ENCODE assay signal across 1 cellular context in the genomic region with DNA sequence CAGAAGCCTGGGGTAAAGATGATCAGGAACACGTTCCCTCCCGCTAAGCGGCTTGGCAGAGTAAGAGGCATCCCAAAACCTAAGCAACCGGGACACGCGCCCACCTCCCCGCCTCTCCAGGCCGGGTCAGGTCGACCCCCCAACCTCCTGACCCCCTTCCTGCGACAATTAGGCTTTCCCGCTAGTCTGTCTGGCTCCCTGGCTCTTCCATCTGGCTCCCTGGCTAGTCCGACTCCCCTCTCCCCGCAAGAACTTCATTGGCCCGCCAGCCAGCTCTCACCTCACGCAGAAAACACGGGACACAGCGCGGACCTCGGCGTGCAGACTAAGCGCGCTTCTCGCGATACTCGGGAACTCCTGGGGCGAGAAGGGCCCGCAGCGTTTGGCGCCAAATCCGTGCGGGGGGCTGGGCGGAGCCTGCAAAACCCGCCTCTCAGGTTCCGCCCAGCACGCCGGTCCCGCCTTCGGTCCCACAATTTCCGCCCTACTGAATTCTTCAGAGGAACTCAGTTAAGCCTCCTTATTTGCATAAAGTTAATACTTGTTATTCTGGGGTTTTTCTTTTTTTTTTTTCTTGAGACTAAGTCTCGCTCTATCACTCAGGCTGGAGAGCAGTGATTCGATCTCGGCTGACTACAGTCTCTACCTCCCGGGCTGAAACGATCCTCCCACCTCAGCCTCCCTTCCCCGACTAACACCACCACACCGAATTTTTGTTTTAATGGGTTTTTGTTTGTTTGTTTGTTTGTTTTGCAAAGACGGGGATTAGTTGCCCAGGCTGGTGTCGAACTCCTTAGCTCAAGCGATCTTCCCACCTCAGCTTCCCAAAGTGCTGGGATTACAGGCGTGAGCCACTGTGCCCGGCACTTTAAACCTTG.
A peak's percentile ranks its signal among the peaks of the same experiment; 100 is the strongest.
TF ChIP-seq lines count a peak whose summit lies in the region.

Gene TIPIN (minus strand): TSS at position 327 of the 878 bp plus-strand sequence. CDS start 3,738 bp downstream, outside the sequence.

TF ChIP-seq in HepG2, 621 proteins besides CTCF, POLR2A, EP300 and RAD21 (continued from another document and continues in another):
- TF ChIP-seq, protein P1, sequence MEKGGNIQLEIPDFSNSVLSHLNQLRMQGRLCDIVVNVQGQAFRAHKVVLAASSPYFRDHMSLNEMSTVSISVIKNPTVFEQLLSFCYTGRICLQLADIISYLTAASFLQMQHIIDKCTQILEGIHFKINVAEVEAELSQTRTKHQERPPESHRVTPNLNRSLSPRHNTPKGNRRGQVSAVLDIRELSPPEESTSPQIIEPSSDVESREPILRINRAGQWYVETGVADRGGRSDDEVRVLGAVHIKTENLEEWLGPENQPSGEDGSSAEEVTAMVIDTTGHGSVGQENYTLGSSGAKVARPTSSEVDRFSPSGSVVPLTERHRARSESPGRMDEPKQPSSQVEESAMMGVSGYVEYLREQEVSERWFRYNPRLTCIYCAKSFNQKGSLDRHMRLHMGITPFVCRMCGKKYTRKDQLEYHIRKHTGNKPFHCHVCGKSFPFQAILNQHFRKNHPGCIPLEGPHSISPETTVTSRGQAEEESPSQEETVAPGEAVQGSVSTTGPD (CRISPR knock-in tag; IDR thresholded peaks at IDR 0.05), result no peak
- TF ChIP-seq SOX5 (CRISPR knock-in tag; IDR thresholded peaks at IDR 0.05; ENCODE audit: borderline replicate concordance) (no peak), ZNF263 (CRISPR knock-in tag; IDR thresholded peaks at IDR 0.05) (no peak), FOXC1 (CRISPR knock-in tag; IDR thresholded peaks at IDR 0.05; ENCODE audit: borderline replicate concordance) (no peak), GTF3A (CRISPR knock-in tag; conservative IDR thresholded peaks at IDR 0.05) (0 out of 2 replicates have a peak, but pooled peaks have one; percentile 83), ZNF790 (CRISPR knock-in tag; IDR thresholded peaks at IDR 0.05; ENCODE audit: borderline replicate concordance) (peak; percentile 88; the same call in 1 of the 2 replicates), ZNF749 (CRISPR knock-in tag; IDR thresholded peaks at IDR 0.05; ENCODE audit: borderline replicate concordance) (peak; percentile 74; the same call in 1 of the 2 replicates), PAXIP1 (CRISPR knock-in tag; conservative IDR thresholded peaks at IDR 0.05) (peak; percentile 65), PAWR (CRISPR knock-in tag; IDR thresholded peaks at IDR 0.05; ENCODE audit: borderline replicate concordance) (no peak; the same call in 1 of the 2 replicates), GABPB1 (CRISPR knock-in tag; IDR thresholded peaks at IDR 0.05) (peak; percentile 87), ZBTB25 (CRISPR knock-in tag; IDR thresholded peaks at IDR 0.05) (0 out of 2 replicates have a peak, but pooled peaks have one; percentile 50), RCOR2 (CRISPR knock-in tag; IDR thresholded peaks at IDR 0.05) (no peak), ZXDC (CRISPR knock-in tag; IDR thresholded peaks at IDR 0.05) (peak; percentile 60; the same call in 1 of the 2 replicates), BCL6 (CRISPR knock-in tag; IDR thresholded peaks at IDR 0.05) (peak; percentile 42; the same call in 1 of the 2 replicates), TGIF2 (CRISPR knock-in tag; IDR thresholded peaks at IDR 0.05) (peak; percentile 67; the same call in 1 of the 2 replicates), ZFX (CRISPR knock-in tag; IDR thresholded peaks at IDR 0.05; ENCODE audit: low read depth) (peak; percentile 82), REXO4 (CRISPR knock-in tag; IDR thresholded peaks at IDR 0.05; ENCODE audit: borderline replicate concordance) (no peak), NFE2L2 (IDR thresholded peaks at IDR 0.05; ENCODE audit: low read length) (no peak), HNF4G (IDR thresholded peaks at IDR 0.05; ENCODE audit: borderline replicate concordance, low read depth, low read length) (no peak), HNF4G (CRISPR knock-in tag; IDR thresholded peaks at IDR 0.05; ENCODE audit: borderline replicate concordance, low read depth) (0 out of 2 replicates have a peak, but pooled peaks have one; percentile 56), NFIC (IDR thresholded peaks at IDR 0.05; ENCODE audit: low read length) (no peak), ZNF589 (CRISPR knock-in tag; conservative IDR thresholded peaks at IDR 0.05) (0 out of 2 replicates have a peak, but pooled peaks have one; percentile 55), ZNF33A (CRISPR knock-in tag; IDR thresholded peaks at IDR 0.05; ENCODE audit: borderline replicate concordance) (no peak), THYN1 (CRISPR knock-in tag; IDR thresholded peaks at IDR 0.05; ENCODE audit: borderline replicate concordance, low read depth) (no peak), ZNF761 (CRISPR knock-in tag; conservative IDR thresholded peaks at IDR 0.05) (peak; percentile 83; the same call in 1 of the 2 replicates), ZNF552 (CRISPR knock-in tag; IDR thresholded peaks at IDR 0.05; ENCODE audit: borderline replicate concordance) (0 out of 2 replicates have a peak, but pooled peaks have one; percentile 62), HINFP (CRISPR knock-in tag; IDR thresholded peaks at IDR 0.05; ENCODE audit: low read depth) (peak; percentile 98), ATM (IDR thresholded peaks at IDR 0.05; ENCODE audit: borderline replicate concordance) (no peak)
- TF ChIP-seq, protein P2, sequence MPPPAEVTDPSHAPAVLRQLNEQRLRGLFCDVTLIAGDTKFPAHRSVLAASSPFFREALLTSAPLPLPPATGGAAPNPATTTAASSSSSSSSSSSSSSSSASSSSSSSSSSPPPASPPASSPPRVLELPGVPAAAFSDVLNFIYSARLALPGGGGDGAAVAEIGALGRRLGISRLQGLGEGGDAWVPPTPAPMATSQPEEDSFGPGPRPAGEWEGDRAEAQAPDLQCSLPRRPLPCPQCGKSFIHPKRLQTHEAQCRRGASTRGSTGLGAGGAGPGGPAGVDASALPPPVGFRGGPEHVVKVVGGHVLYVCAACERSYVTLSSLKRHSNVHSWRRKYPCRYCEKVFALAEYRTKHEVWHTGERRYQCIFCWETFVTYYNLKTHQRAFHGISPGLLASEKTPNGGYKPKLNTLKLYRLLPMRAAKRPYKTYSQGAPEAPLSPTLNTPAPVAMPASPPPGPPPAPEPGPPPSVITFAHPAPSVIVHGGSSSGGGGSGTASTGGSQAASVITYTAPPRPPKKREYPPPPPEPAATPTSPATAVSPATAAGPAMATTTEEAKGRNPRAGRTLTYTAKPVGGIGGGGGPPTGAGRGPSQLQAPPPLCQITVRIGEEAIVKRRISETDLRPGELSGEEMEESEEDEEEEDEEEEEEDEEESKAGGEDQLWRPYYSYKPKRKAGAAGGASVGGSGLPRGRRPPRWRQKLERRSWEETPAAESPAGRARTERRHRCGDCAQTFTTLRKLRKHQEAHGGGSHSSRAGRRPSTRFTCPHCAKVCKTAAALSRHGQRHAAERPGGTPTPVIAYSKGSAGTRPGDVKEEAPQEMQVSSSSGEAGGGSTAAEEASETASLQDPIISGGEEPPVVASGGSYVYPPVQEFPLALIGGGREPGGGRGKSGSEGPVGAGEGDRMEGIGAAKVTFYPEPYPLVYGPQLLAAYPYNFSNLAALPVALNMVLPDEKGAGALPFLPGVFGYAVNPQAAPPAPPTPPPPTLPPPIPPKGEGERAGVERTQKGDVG (CRISPR knock-in tag; IDR thresholded peaks at IDR 0.05; ENCODE audit: borderline replicate concordance), result no peak
- TF ChIP-seq, protein P3, sequence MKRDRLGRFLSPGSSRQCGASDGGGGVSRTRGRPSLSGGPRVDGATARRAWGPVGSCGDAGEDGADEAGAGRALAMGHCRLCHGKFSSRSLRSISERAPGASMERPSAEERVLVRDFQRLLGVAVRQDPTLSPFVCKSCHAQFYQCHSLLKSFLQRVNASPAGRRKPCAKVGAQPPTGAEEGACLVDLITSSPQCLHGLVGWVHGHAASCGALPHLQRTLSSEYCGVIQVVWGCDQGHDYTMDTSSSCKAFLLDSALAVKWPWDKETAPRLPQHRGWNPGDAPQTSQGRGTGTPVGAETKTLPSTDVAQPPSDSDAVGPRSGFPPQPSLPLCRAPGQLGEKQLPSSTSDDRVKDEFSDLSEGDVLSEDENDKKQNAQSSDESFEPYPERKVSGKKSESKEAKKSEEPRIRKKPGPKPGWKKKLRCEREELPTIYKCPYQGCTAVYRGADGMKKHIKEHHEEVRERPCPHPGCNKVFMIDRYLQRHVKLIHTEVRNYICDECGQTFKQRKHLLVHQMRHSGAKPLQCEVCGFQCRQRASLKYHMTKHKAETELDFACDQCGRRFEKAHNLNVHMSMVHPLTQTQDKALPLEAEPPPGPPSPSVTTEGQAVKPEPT (CRISPR knock-in tag; IDR thresholded peaks at IDR 0.05; ENCODE audit: low read depth), result peak; percentile 94
- TF ChIP-seq, protein P4, sequence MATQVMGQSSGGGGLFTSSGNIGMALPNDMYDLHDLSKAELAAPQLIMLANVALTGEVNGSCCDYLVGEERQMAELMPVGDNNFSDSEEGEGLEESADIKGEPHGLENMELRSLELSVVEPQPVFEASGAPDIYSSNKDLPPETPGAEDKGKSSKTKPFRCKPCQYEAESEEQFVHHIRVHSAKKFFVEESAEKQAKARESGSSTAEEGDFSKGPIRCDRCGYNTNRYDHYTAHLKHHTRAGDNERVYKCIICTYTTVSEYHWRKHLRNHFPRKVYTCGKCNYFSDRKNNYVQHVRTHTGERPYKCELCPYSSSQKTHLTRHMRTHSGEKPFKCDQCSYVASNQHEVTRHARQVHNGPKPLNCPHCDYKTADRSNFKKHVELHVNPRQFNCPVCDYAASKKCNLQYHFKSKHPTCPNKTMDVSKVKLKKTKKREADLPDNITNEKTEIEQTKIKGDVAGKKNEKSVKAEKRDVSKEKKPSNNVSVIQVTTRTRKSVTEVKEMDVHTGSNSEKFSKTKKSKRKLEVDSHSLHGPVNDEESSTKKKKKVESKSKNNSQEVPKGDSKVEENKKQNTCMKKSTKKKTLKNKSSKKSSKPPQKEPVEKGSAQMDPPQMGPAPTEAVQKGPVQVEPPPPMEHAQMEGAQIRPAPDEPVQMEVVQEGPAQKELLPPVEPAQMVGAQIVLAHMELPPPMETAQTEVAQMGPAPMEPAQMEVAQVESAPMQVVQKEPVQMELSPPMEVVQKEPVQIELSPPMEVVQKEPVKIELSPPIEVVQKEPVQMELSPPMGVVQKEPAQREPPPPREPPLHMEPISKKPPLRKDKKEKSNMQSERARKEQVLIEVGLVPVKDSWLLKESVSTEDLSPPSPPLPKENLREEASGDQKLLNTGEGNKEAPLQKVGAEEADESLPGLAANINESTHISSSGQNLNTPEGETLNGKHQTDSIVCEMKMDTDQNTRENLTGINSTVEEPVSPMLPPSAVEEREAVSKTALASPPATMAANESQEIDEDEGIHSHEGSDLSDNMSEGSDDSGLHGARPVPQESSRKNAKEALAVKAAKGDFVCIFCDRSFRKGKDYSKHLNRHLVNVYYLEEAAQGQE (IDR thresholded peaks at IDR 0.05; ENCODE audit: borderline replicate concordance in 1 of 2, low read depth in 1 of 2, low read length in 2 of 2), result no peak
- TF ChIP-seq, protein P5, sequence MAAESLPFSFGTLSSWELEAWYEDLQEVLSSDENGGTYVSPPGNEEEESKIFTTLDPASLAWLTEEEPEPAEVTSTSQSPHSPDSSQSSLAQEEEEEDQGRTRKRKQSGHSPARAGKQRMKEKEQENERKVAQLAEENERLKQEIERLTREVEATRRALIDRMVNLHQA (CRISPR knock-in tag; IDR thresholded peaks at IDR 0.05), result no peak
